In genomic region chr11:12045914-12046635, GRCh38 we compare ENCODE assay signal across 23 cellular contexts. TPM values are rescaled to one million over a fixed set of nuclear protein-coding genes. Genes with fewer than 3 reads are reported as not detected.
DNase-seq lines count a peak whose midpoint lies in the region; ATAC-seq and TF ChIP-seq lines count a peak whose summit lies in the region.
"Had no signal": no experiment of that assay in that cellular context is flagged by ENCODE, and none has a peak within 500 bp of the region (broad histone marks: within the 10 kb centered on the region; RNA-seq: fewer than 3 reads in every experiment).

No MANE protein-coding gene starts in this region.

- no peaks in the 10 kb centered on the region for H3K36me3 Mint-ChIP-seq in osteocyte (ENCODE audit: unreplicated experiment)
- H3K36me3 Mint-ChIP-seq in stimulated activated effector memory CD8-positive, alpha-beta T cell treated with anti-CD3 and anti-CD28 coated beads, Interleukin-12 subunit alpha, Interleukin-12 subunit beta, amount 100 ng/mL, for 72 hours = no peaks in the 10 kb centered on the region
- H3K36me3 Mint-ChIP-seq: CD8-positive, alpha-beta T cell; stimulated activated memory B cell treated with anti-CD40 and anti-IgM and Interleukin-4, amounts not matched to agents 10 μg/mL and 1 μg/mL and 100 μg/mL, for 72 hours had no signal

- DNase-seq in EH (ENCODE audit: low read depth) (peak; percentile 36), MV-4-11 (lab: John Stamatoyannopoulos, UW) (peak; percentile 57), dermis blood vessel endothelial cell (peak; percentile 62), osteocyte (ENCODE audit: extremely low spot score, unreplicated experiment) (peak; percentile 13), inferior parietal cortex (ENCODE audit: extremely low spot score) (no peak), NCI-H524 treated with DMSO at 0.1 percent for 48 hours (lab: John Stamatoyannopoulos, UW) (no peak)
- DNase-seq in stimulated activated effector memory CD8-positive, alpha-beta T cell treated with anti-CD3 and anti-CD28 coated beads, Interleukin-12 subunit alpha, Interleukin-12 subunit beta, amount 100 ng/mL, for 72 hours (ENCODE audit: low spot score in 2 of 2) = no peak
- DNase-seq: activated CD4-positive, alpha-beta memory T cell treated with anti-CD3 and anti-CD28 coated beads, Interleukin-2, amount 10 ng/mL, durations not matched to agents 7 days and 5 days; adrenal gland; DMS53; dorsolateral prefrontal cortex; foreskin keratinocyte; Kasumi-1; NCI-H1092 treated with DMSO at 0.1 percent for 48 hours; NCI-H1930; NCI-H226; nephron progenitor cell; PC-9; stimulated activated CD4-positive, alpha-beta T cell treated with anti-CD3 and anti-CD28 coated beads, Interleukin-1b, Interleukin-23, amount 100 ng/mL, for 48 hours; WERI-Rb-1 had no signal

- no peak for TF ChIP-seq CTCF in osteocyte (IDR thresholded peaks at IDR 0.05)

- no peak overlapping the region for H3K4me3 Mint-ChIP-seq in osteocyte (ENCODE audit: unreplicated experiment)
- H3K4me3 Mint-ChIP-seq in stimulated activated effector memory CD8-positive, alpha-beta T cell treated with anti-CD3 and anti-CD28 coated beads, Interleukin-12 subunit alpha, Interleukin-12 subunit beta, amount 100 ng/mL, for 72 hours = no peak overlapping the region
- H3K4me3 Mint-ChIP-seq: activated CD4-positive, alpha-beta memory T cell treated with anti-CD3 and anti-CD28 coated beads, Interleukin-2, amount 10 ng/mL, durations not matched to agents 7 days and 5 days; CD8-positive, alpha-beta T cell; nephron progenitor cell; stimulated activated memory B cell treated with anti-CD40 and anti-IgM and Interleukin-4, amounts not matched to agents 10 μg/mL and 1 μg/mL and 100 μg/mL, for 72 hours had no signal

- H3K9me3 Mint-ChIP-seq in osteocyte (ENCODE audit: unreplicated experiment) = peaks cover 3% of the 10 kb centered on the region
- H3K9me3 Mint-ChIP-seq in stimulated activated effector memory CD8-positive, alpha-beta T cell treated with anti-CD3 and anti-CD28 coated beads, Interleukin-12 subunit alpha, Interleukin-12 subunit beta, amount 100 ng/mL, for 72 hours = no peaks in the 10 kb centered on the region
- H3K9me3 Mint-ChIP-seq: activated CD4-positive, alpha-beta memory T cell treated with anti-CD3 and anti-CD28 coated beads, Interleukin-2, amount 10 ng/mL, durations not matched to agents 7 days and 5 days; CD8-positive, alpha-beta T cell had no signal

- H3K27me3 Mint-ChIP-seq in osteocyte (ENCODE audit: unreplicated experiment) = no peaks in the 10 kb centered on the region

- no peak overlapping the region for H3K27ac Mint-ChIP-seq in osteocyte (ENCODE audit: unreplicated experiment)
- no peak overlapping the region for H3K27ac Mint-ChIP-seq in stimulated activated effector memory CD8-positive, alpha-beta T cell treated with anti-CD3 and anti-CD28 coated beads, Interleukin-12 subunit alpha, Interleukin-12 subunit beta, amount 100 ng/mL, for 72 hours
- H3K27ac Mint-ChIP-seq: activated CD4-positive, alpha-beta memory T cell treated with anti-CD3 and anti-CD28 coated beads, Interleukin-2, amount 10 ng/mL, durations not matched to agents 7 days and 5 days; CD8-positive, alpha-beta T cell; nephron progenitor cell; stimulated activated memory B cell treated with anti-CD40 and anti-IgM and Interleukin-4, amounts not matched to agents 10 μg/mL and 1 μg/mL and 100 μg/mL, for 72 hours had no signal

- no peak for ATAC-seq in stimulated activated effector memory CD8-positive, alpha-beta T cell treated with anti-CD3 and anti-CD28 coated beads, Interleukin-12 subunit alpha, Interleukin-12 subunit beta, amount 100 ng/mL, for 72 hours
- ATAC-seq: CD8-positive, alpha-beta T cell; foreskin keratinocyte; stimulated activated memory B cell treated with anti-CD40 and anti-IgM and Interleukin-4, amounts not matched to agents 10 μg/mL and 1 μg/mL and 100 μg/mL, for 72 hours had no signal

- H3K4me1 Mint-ChIP-seq in osteocyte (ENCODE audit: unreplicated experiment) = peaks cover 62% of the 10 kb centered on the region
- peaks cover 20% of the 10 kb centered on the region for H3K4me1 Mint-ChIP-seq in stimulated activated effector memory CD8-positive, alpha-beta T cell treated with anti-CD3 and anti-CD28 coated beads, Interleukin-12 subunit alpha, Interleukin-12 subunit beta, amount 100 ng/mL, for 72 hours
- H3K4me1 Mint-ChIP-seq: stimulated activated memory B cell treated with anti-CD40 and anti-IgM and Interleukin-4, amounts not matched to agents 10 μg/mL and 1 μg/mL and 100 μg/mL, for 72 hours had no signal

RNA-seq across cellular contexts. Expression of gene DKK3, which starts 37.6 kb away (rescaled TPM):
- total RNA-seq in dermis blood vessel endothelial cell (107 and 156 TPM in 2 replicates), osteocyte (548 and 587 TPM in 2 replicates)
- total RNA-seq: activated CD4-positive, alpha-beta memory T cell treated with anti-CD3 and anti-CD28 coated beads, Interleukin-2, amount 10 ng/mL, durations not matched to agents 7 days and 5 days; T-helper 2 cell treated with Interferon-gamma antibody and Interleukin-4, amounts not matched to agents 100 ng/mL and 5 ng/mL, for 36 hours had no signal

Comparison
In these comparisons a context has a peak if more than half of its experiments do, and no peak if none do; other contexts are left out.
1. DNase-seq: peak in EH (single experiment), MV-4-11 (single experiment), dermis blood vessel endothelial cell (single experiment) and osteocyte (single experiment); none in inferior parietal cortex (single experiment), NCI-H524 treated with DMSO at 0.1 percent for 48 hours (single experiment) and stimulated activated effector memory CD8-positive, alpha-beta T cell treated with anti-CD3 and anti-CD28 coated beads, Interleukin-12 subunit alpha, Interleukin-12 subunit beta, amount 100 ng/mL, for 72 hours (0 of 2).